Comparison of ENCODE assay signal across 24 cellular contexts in the genomic region with DNA sequence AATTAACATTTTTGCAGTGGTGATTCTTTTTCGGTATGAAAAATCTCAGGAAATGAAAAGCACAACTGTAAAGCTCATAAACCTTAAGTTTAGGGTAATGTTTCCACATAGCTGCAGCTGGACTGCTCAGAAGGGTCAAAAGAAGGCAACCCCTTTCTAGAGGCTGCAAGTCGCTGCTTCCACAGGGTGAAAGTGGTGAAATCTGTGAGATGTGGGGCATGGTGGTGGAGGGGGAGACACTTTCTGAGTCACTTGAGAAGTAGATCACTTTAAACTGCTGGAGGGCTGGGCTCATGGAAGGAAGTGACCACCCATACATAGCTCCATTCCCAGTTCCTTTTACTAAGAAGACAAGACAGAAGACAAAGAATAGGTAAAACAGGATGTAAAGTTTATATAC. TPM values are rescaled to one million over a fixed set of nuclear protein-coding genes. Genes with fewer than 3 reads are reported as not detected.
"Had no signal": no experiment of that assay in that cellular context is flagged by ENCODE, and none has a peak within 500 bp of the region (broad histone marks: within the 10 kb centered on the region; RNA-seq: fewer than 3 reads in every experiment).

No MANE protein-coding gene starts in this region.

- H3K27ac ChIP-seq: adrenal gland, cardiac muscle cell, gastroesophageal sphincter, heart left ventricle, left lung, prostate gland, right atrium auricular region, testis, upper lobe of left lung had no signal

- DNase-seq: activated CD4-positive, alpha-beta T cell treated with anti-CD3 and anti-CD28 coated beads for 1 hour; activated CD4-positive, alpha-beta T cell treated with anti-CD3 and anti-CD28 coated beads, Interleukin-2, amount 50 U/mL, for 4 hours; activated effector memory CD4-positive, alpha-beta T cell treated with anti-CD3 and anti-CD28 coated beads, Interleukin-2, amount 50 U/mL, for 16 hours; activated naive CD4-positive, alpha-beta T cell treated with anti-CD3 and anti-CD28 coated beads, Interleukin-2, amount 50 U/mL, for 16 hours; activated T-cell treated with anti-CD3 and anti-CD28 coated beads, Interleukin-2, amount 50 U/mL, for 72 hours; adrenal gland; effector CD8-positive, alpha-beta T cell; heart left ventricle; left lung; stimulated activated CD4-positive, alpha-beta T cell treated with anti-CD3 and anti-CD28 coated beads, Interleukin-2, amount 100 ng/mL, for 48 hours; T1000; testis; upper lobe of left lung had no signal

- H3K27me3 ChIP-seq: adrenal gland, cardiac muscle cell, gastroesophageal sphincter, right atrium auricular region, testis, upper lobe of left lung had no signal

- H3K9me3 ChIP-seq: adrenal gland, left lung, prostate gland, right atrium auricular region, testis, upper lobe of left lung had no signal

- H3K36me3 ChIP-seq: adrenal gland, cardiac muscle cell, gastroesophageal sphincter, heart left ventricle, left lung, prostate gland, right atrium auricular region, upper lobe of left lung had no signal

- H3K4me3 ChIP-seq: adrenal gland, cardiac muscle cell, gastroesophageal sphincter, heart left ventricle, left lung, prostate gland, right atrium auricular region, testis, upper lobe of left lung had no signal

- H3K4me1 ChIP-seq: adrenal gland, gastroesophageal sphincter, heart left ventricle, left lung, prostate gland, right atrium auricular region, testis, upper lobe of left lung had no signal

RNA-seq across cellular contexts. Expression of a gene that starts 8.7 kb away (rescaled TPM):
- total RNA-seq: activated T-cell treated with anti-CD3 and anti-CD28 coated beads, Interleukin-2, amount 50 U/mL, for 72 hours; lung microvascular endothelial cell; natural killer cell treated with Interleukin-12 subunit alpha and Interleukin-12 subunit beta and Interleukin-15 and Interleukin-18, amount 100 ng/mL, for 72 hours; osteoblast; T-helper 1 cell treated with Interleukin-12 subunit alpha and Interleukin-12 subunit beta and Interleukin-4 antibody, amounts not matched to agents 30 ng/mL and 1 ng/mL, for 36 hours had no signal

RNA-seq across cellular contexts. Expression of a gene that starts 20.4 kb away (rescaled TPM):
- total RNA-seq: activated CD8-positive, alpha-beta memory T cell treated with anti-CD3 and anti-CD28 coated beads for 36 hours; esophagus mucosa; natural killer cell treated with Interleukin-12 subunit alpha and Interleukin-12 subunit beta and Interleukin-15 and Interleukin-18, amount 100 ng/mL, for 72 hours; skeletal muscle tissue; T-helper 1 cell treated with Interleukin-12 subunit alpha and Interleukin-12 subunit beta and Interleukin-4 antibody, amounts not matched to agents 30 ng/mL and 1 ng/mL, for 36 hours; upper lobe of left lung had no signal
